In the genomic region with DNA sequence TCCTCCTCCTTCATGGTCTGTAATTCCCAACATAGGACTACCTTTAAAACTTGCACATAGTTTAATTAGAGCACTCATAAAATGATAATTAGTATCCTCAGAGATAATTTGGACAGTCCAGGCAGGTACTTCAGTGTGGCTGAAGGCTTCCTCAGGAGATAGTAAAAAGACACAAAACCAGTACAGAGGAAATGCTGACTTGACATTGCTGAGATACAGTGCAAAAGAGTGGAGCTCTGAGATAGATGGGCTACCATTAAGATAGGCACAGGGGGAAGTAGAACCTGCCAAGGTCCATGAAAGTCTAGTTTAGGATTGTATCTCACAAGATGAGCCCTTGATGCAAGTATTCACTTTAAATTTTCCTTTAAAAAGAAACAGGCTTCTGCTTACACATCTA, we compare ENCODE assay signal across 23 cellular contexts.
DNase-seq lines count a peak whose midpoint lies in the region; ATAC-seq and TF ChIP-seq lines count a peak whose summit lies in the region.
"Had no signal": no experiment of that assay in that cellular context is flagged by ENCODE, and none has a peak within 500 bp of the region (broad histone marks: within the 10 kb centered on the region; RNA-seq: fewer than 3 reads in every experiment).

No MANE protein-coding gene starts in this region.

- peaks cover 69% of the 10 kb centered on the region for H3K36me3 Mint-ChIP-seq in activated T-cell treated with anti-CD3 and anti-CD28 coated beads, Interleukin-2, amount 50 U/mL, for 24 hours (ENCODE audit: low read depth)
- H3K36me3 Mint-ChIP-seq in T-helper 17 cell (ENCODE audit: low read depth): no peaks in the 10 kb centered on the region
- H3K36me3 Mint-ChIP-seq in central memory CD8-positive, alpha-beta T cell (ENCODE audit: insufficient read depth): peaks cover 34% of the 10 kb centered on the region
- H3K36me3 Mint-ChIP-seq: IgD-negative memory B cell had no signal

- H3K4me3 Mint-ChIP-seq in activated T-cell treated with anti-CD3 and anti-CD28 coated beads, Interleukin-2, amount 50 U/mL, for 24 hours: no peak overlapping the region
- no peak overlapping the region for H3K4me3 Mint-ChIP-seq in T-helper 17 cell
- H3K4me3 Mint-ChIP-seq in central memory CD8-positive, alpha-beta T cell: no peak overlapping the region
- H3K4me3 Mint-ChIP-seq: CD4-positive, alpha-beta memory T cell; IgD-negative memory B cell had no signal

- H3K4me3 ChIP-seq in foreskin fibroblast (ENCODE audit: low read depth in 1 of 2, low read length in 2 of 2): no peak overlapping the region
- H3K4me3 ChIP-seq: BLaER1 treated with 17β-estradiol and CSF1 and Interleukin-3, amounts not matched to agents 10 nM and 100 nM; GM12878 had no signal

- no peaks in the 10 kb centered on the region for H3K27me3 Mint-ChIP-seq in activated T-cell treated with anti-CD3 and anti-CD28 coated beads, Interleukin-2, amount 50 U/mL, for 24 hours
- no peaks in the 10 kb centered on the region for H3K27me3 Mint-ChIP-seq in T-helper 17 cell
- no peaks in the 10 kb centered on the region for H3K27me3 Mint-ChIP-seq in central memory CD8-positive, alpha-beta T cell
- H3K27me3 Mint-ChIP-seq: CD4-positive, alpha-beta memory T cell; IgD-negative memory B cell had no signal

- H3K9me3 ChIP-seq in T-helper 17 cell (ENCODE audit: control insufficient read depth, low read length, poor library complexity, severe bottlenecking): no peaks in the 10 kb centered on the region
- H3K9me3 ChIP-seq: BLaER1 treated with 17β-estradiol and CSF1 and Interleukin-3, amounts not matched to agents 10 nM and 100 nM; SK-N-SH had no signal

- peaks cover 34% of the 10 kb centered on the region for H3K4me1 Mint-ChIP-seq in activated T-cell treated with anti-CD3 and anti-CD28 coated beads, Interleukin-2, amount 50 U/mL, for 24 hours (ENCODE audit: low read depth)
- H3K4me1 Mint-ChIP-seq in T-helper 17 cell: peaks cover 23% of the 10 kb centered on the region
- peaks cover 35% of the 10 kb centered on the region for H3K4me1 Mint-ChIP-seq in central memory CD8-positive, alpha-beta T cell

- peak; percentile 8 for ATAC-seq in T-helper 17 cell
- no peak for ATAC-seq in central memory CD8-positive, alpha-beta T cell (replicated peaks; ENCODE audit: extremely low read depth, poor library complexity, severe bottlenecking)
- no peak for ATAC-seq in HG03139 (IDR thresholded peaks at IDR 0.05; ENCODE audit: unreplicated experiment)
- ATAC-seq in HG02852 (IDR thresholded peaks at IDR 0.05; ENCODE audit: unreplicated experiment): no peak
- ATAC-seq: GM12878, PC-3 had no signal

- no peak for TF ChIP-seq CTCF in foreskin fibroblast (IDR thresholded peaks at IDR 0.05; ENCODE audit: low read depth, low read length)

- no peak for DNase-seq in activated T-cell treated with anti-CD3 and anti-CD28 coated beads, Interleukin-2, amount 50 U/mL, for 24 hours
- DNase-seq in activated T-cell treated with anti-CD3 and anti-CD28 coated beads, Interleukin-2, amount 50 U/mL, for 1 hour: no peak
- DNase-seq in T-helper 17 cell (no peak), foreskin fibroblast (no peak)
- no peak for DNase-seq in central memory CD8-positive, alpha-beta T cell (ENCODE audit: low spot score in 2 of 2)
- DNase-seq: AML-193; CD4-positive, alpha-beta memory T cell; COR-L47; H7; NCI-H1048; NCI-H1694; NCI-H2029 treated with DMSO at 0.1 percent for 48 hours; NCI-H446 treated with DMSO at 0.1 percent for 48 hours; NCI-H526; NCI-H82; NK-92 treated with Interleukin-12 subunit alpha and Interleukin-12 subunit beta, amount 100 ng/mL, for 24 hours; PC-3; SK-N-SH had no signal

- H3K9me3 Mint-ChIP-seq in activated T-cell treated with anti-CD3 and anti-CD28 coated beads, Interleukin-2, amount 50 U/mL, for 24 hours: no peaks in the 10 kb centered on the region
- H3K9me3 Mint-ChIP-seq in central memory CD8-positive, alpha-beta T cell: no peaks in the 10 kb centered on the region
- H3K9me3 Mint-ChIP-seq: CD4-positive, alpha-beta memory T cell; IgD-negative memory B cell had no signal

- peak overlapping the region; percentile 15 for H3K27ac Mint-ChIP-seq in activated T-cell treated with anti-CD3 and anti-CD28 coated beads, Interleukin-2, amount 50 U/mL, for 24 hours
- no peak overlapping the region for H3K27ac Mint-ChIP-seq in T-helper 17 cell
- H3K27ac Mint-ChIP-seq in central memory CD8-positive, alpha-beta T cell (ENCODE audit: low read depth): peak overlapping the region; percentile 42
- H3K27ac Mint-ChIP-seq: IgD-negative memory B cell had no signal
